Comparison of ENCODE assay signal across 23 cellular contexts in the genomic region with DNA sequence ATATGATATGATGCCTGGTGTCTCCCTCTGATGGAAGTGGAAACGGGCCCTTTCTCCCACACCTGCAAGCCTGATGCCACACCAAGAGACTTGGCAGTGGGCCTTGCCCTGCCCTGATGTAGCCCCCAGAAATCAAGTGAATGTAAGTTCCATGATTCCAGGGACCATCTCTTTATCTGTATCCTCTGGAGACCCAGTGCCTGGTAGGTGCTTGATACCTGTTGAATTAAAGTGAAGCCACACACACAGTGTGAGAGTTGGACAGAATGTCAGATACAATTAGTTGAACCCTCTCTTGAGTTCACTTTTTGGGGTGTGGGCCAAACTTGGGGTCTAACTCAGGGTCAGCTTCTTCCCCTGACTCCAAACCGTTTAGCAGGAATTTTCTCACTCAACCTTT. TPM values are rescaled to one million over a fixed set of nuclear protein-coding genes. Genes with fewer than 3 reads are reported as not detected.
A peak's percentile ranks its signal among the peaks of the same experiment; 100 is the strongest.
DNase-seq lines count a peak whose midpoint lies in the region; ATAC-seq, FAIRE-seq and TF ChIP-seq lines count a peak whose summit lies in the region.
"Had no signal": no experiment of that assay in that cellular context is flagged by ENCODE, and none has a peak within 500 bp of the region (broad histone marks: within the 10 kb centered on the region; RNA-seq: fewer than 3 reads in every experiment).

No MANE protein-coding gene starts in this region.

- no peak overlapping the region for H3K4me2 ChIP-seq in PC-3 (ENCODE audit: low read length)
- H3K4me2 ChIP-seq: GM23338 had no signal

- BruUV-seq in PC-3 (replicated peaks; lab: Mats Ljungman, UMichigan): no TSS peak

- H3K27ac Mint-ChIP-seq in activated CD4-positive, alpha-beta T cell treated with anti-CD3 and anti-CD28 coated beads, Interleukin-2, amount 10 ng/mL, durations not matched to agents 24 days and 14 days: peak overlapping the region; percentile 82
- H3K27ac Mint-ChIP-seq in activated CD8-positive, alpha-beta T cell treated with anti-CD3 and anti-CD28 coated beads, Interleukin-2, amount 10 ng/mL, durations not matched to agents 7 days and 5 days: peak overlapping the region; percentile 79
- peak overlapping the region; percentile 63 to 82 (median 69) for H3K27ac Mint-ChIP-seq in naive thymus-derived CD4-positive, alpha-beta T cell
- H3K27ac Mint-ChIP-seq: nephron progenitor cell had no signal

- H3K9me2 ChIP-seq in PC-3 (replicated peaks; ENCODE audit: low read length): no peaks in the 10 kb centered on the region

- peak overlapping the region; percentile 39 for H3K27ac ChIP-seq in naive thymus-derived CD4-positive, alpha-beta T cell (ENCODE audit: low read depth, low read length)
- no peak overlapping the region for H3K27ac ChIP-seq in PC-3 (ENCODE audit: low read length)
- H3K27ac ChIP-seq: brain microvascular endothelial cell, dorsolateral prefrontal cortex, esophagus muscularis mucosa had no signal

- H3K36me3 ChIP-seq in naive thymus-derived CD4-positive, alpha-beta T cell (ENCODE audit: control insufficient read depth in 2 of 3, insufficient read depth in 3 of 3, low read length in 3 of 3): no peaks in the 10 kb centered on the region
- peaks cover 8% of the 10 kb centered on the region; the same call in 1 of the 2 replicates for H3K36me3 ChIP-seq in PC-3 (ENCODE audit: low read depth, low read length)

- no peak for DNase-seq in activated CD4-positive, alpha-beta T cell treated with anti-CD3 and anti-CD28 coated beads, Interleukin-2, amount 10 ng/mL, durations not matched to agents 24 days and 14 days
- DNase-seq in activated CD4-positive, alpha-beta T cell treated with anti-CD3 and anti-CD28 coated beads for 1 hour: no peak
- DNase-seq in GM19239 (ENCODE audit: insufficient read length, low spot score) (no peak), NCI-H774 (lab: John Stamatoyannopoulos, UW) (no peak), NCI-H446 (lab: John Stamatoyannopoulos, UW) (no peak), PC-3 (no peak)
- no peak for DNase-seq in activated CD8-positive, alpha-beta T cell treated with anti-CD3 and anti-CD28 coated beads, Interleukin-2, amount 10 ng/mL, durations not matched to agents 7 days and 5 days
- no peak for DNase-seq in naive thymus-derived CD4-positive, alpha-beta T cell
- DNase-seq: activated CD4-positive, alpha-beta T cell treated with anti-CD3 and anti-CD28 coated beads, Interleukin-2, amount 50 U/mL, for 1 hour; activated effector memory CD4-positive, alpha-beta T cell treated with anti-CD3 and anti-CD28 coated beads, Interleukin-2, amount 50 U/mL, for 16 hours; brain microvascular endothelial cell; dorsolateral prefrontal cortex; EL; immature natural killer cell; NCI-H1436; nephron progenitor cell; stimulated activated naive CD4-positive, alpha-beta T cell treated with Interleukin-2 at 50 U/mL for 16 hours; T1000 had no signal

- peaks cover 3% of the 10 kb centered on the region for H3F3A ChIP-seq in PC-3 (ENCODE audit: low read length, unreplicated experiment)

- no peak overlapping the region for H2AFZ ChIP-seq in PC-3 (ENCODE audit: low read length)
- H2AFZ ChIP-seq: GM23338 had no signal

- H3K36me3 Mint-ChIP-seq in activated CD4-positive, alpha-beta T cell treated with anti-CD3 and anti-CD28 coated beads, Interleukin-2, amount 10 ng/mL, durations not matched to agents 24 days and 14 days (ENCODE audit: low read depth): peaks cover 26% of the 10 kb centered on the region
- peaks cover 24% of the 10 kb centered on the region for H3K36me3 Mint-ChIP-seq in activated CD8-positive, alpha-beta T cell treated with anti-CD3 and anti-CD28 coated beads, Interleukin-2, amount 10 ng/mL, durations not matched to agents 7 days and 5 days (ENCODE audit: low read depth)
- H3K36me3 Mint-ChIP-seq in naive thymus-derived CD4-positive, alpha-beta T cell: peaks cover 0 to 14% (median 0%) of the 10 kb centered on the region in 5 donors
- H3K36me3 Mint-ChIP-seq: immature natural killer cell had no signal

- no peaks in the 10 kb centered on the region for H3K27me3 ChIP-seq in naive thymus-derived CD4-positive, alpha-beta T cell (ENCODE audit: control insufficient read depth in 2 of 2, insufficient read depth in 2 of 2, low read length in 2 of 2)
- H3K27me3 ChIP-seq in PC-3 (ENCODE audit: low read length): no peaks in the 10 kb centered on the region
- H3K27me3 ChIP-seq: brain microvascular endothelial cell, dorsolateral prefrontal cortex had no signal

- POLR2A ChIA-PET in activated CD8-positive, alpha-beta T cell treated with anti-CD3 and anti-CD28 coated beads, Interleukin-2, amount 10 ng/mL, durations not matched to agents 7 days and 5 days (lab: Charles Lee): interaction anchor here (0.8 to 10.6 kb wide), 4 partner anchors 34 to 171 kb away, joined by 3 to 82 read pairs (median 38); a partner anchor contains a TSS
- POLR2A ChIA-PET in naive thymus-derived CD4-positive, alpha-beta T cell (lab: Charles Lee): interaction anchor here (1.7 to 7.1 kb wide), 2 partner anchors 9 to 79 kb away, joined by 6 to 47 read pairs; a partner anchor contains a TSS
- POLR2A ChIA-PET in PC-3 (lab: Charles Lee; ENCODE audit: unreplicated experiment): no interaction called here

- H3K4me1 ChIP-seq in naive thymus-derived CD4-positive, alpha-beta T cell (ENCODE audit: control insufficient read depth in 2 of 2, insufficient read depth in 2 of 2, low read length in 2 of 2): peaks cover 27 to 31% of the 10 kb centered on the region in 2 donors
- H3K4me1 ChIP-seq in PC-3 (ENCODE audit: insufficient read depth, low read length): peaks cover 18% of the 10 kb centered on the region

- no peaks in the 10 kb centered on the region for H3K9me3 Mint-ChIP-seq in activated CD4-positive, alpha-beta T cell treated with anti-CD3 and anti-CD28 coated beads, Interleukin-2, amount 10 ng/mL, durations not matched to agents 24 days and 14 days
- no peaks in the 10 kb centered on the region for H3K9me3 Mint-ChIP-seq in activated CD8-positive, alpha-beta T cell treated with anti-CD3 and anti-CD28 coated beads, Interleukin-2, amount 10 ng/mL, durations not matched to agents 7 days and 5 days (ENCODE audit: insufficient read depth)
- H3K9me3 Mint-ChIP-seq in naive thymus-derived CD4-positive, alpha-beta T cell: no peaks in the 10 kb centered on the region
- H3K9me3 Mint-ChIP-seq: GM23338, immature natural killer cell, nephron progenitor cell had no signal

- H3K9ac ChIP-seq in PC-3 (ENCODE audit: low read length): no peak overlapping the region

- peak; percentile 4 for FAIRE-seq in GM19239 (lab: Jason Lieb, UNC)
- FAIRE-seq: A204.1, urothelium cell line had no signal

- TF ChIP-seq CTCF in PC-3 (conservative IDR thresholded peaks at IDR 0.05; ENCODE audit: low read depth, low read length): no peak

- no peaks in the 10 kb centered on the region for H3K27me3 Mint-ChIP-seq in activated CD4-positive, alpha-beta T cell treated with anti-CD3 and anti-CD28 coated beads, Interleukin-2, amount 10 ng/mL, durations not matched to agents 24 days and 14 days
- H3K27me3 Mint-ChIP-seq in activated CD8-positive, alpha-beta T cell treated with anti-CD3 and anti-CD28 coated beads, Interleukin-2, amount 10 ng/mL, durations not matched to agents 7 days and 5 days (ENCODE audit: low read depth): no peaks in the 10 kb centered on the region
- no peaks in the 10 kb centered on the region for H3K27me3 Mint-ChIP-seq in naive thymus-derived CD4-positive, alpha-beta T cell

- H3K79me2 ChIP-seq in PC-3 (ENCODE audit: low read length): peaks cover 23% of the 10 kb centered on the region

- no peak for ATAC-seq in activated CD8-positive, alpha-beta T cell treated with anti-CD3 and anti-CD28 coated beads, Interleukin-2, amount 10 ng/mL, durations not matched to agents 7 days and 5 days
- ATAC-seq in naive thymus-derived CD4-positive, alpha-beta T cell: no peak
- ATAC-seq in PC-3: no peak
- ATAC-seq: GM23338, Right ventricle myocardium inferior had no signal

- CTCF ChIA-PET in activated CD8-positive, alpha-beta T cell treated with anti-CD3 and anti-CD28 coated beads, Interleukin-2, amount 10 ng/mL, durations not matched to agents 7 days and 5 days (lab: Charles Lee): interaction anchor here (1.2 to 3.0 kb wide), 4 partner anchors 10 to 107 kb away, joined by 4 to 14 read pairs (median 8); a partner anchor contains a TSS
- CTCF ChIA-PET in naive thymus-derived CD4-positive, alpha-beta T cell (lab: Charles Lee): interaction anchor here (1.6 kb wide), 1 partner anchor 11 kb away, joined by 3 read pairs; no protein-coding TSS in a partner anchor
- CTCF ChIA-PET in PC-3 (lab: Charles Lee): no interaction called here

- no peak overlapping the region for H3K4me3 ChIP-seq in naive thymus-derived CD4-positive, alpha-beta T cell (ENCODE audit: low read length)
- H3K4me3 ChIP-seq in PC-3 (ENCODE audit: low read length): no peak overlapping the region
- H3K4me3 ChIP-seq: dorsolateral prefrontal cortex, esophagus muscularis mucosa, GM23338 had no signal

- peak overlapping the region; percentile 65 for H3K4me3 Mint-ChIP-seq in activated CD4-positive, alpha-beta T cell treated with anti-CD3 and anti-CD28 coated beads, Interleukin-2, amount 10 ng/mL, durations not matched to agents 24 days and 14 days
- H3K4me3 Mint-ChIP-seq in activated CD8-positive, alpha-beta T cell treated with anti-CD3 and anti-CD28 coated beads, Interleukin-2, amount 10 ng/mL, durations not matched to agents 7 days and 5 days: no peak overlapping the region
- H3K4me3 Mint-ChIP-seq in naive thymus-derived CD4-positive, alpha-beta T cell: peak overlapping the region in 9 of 10 donors; percentile 7 to 67 (median 48)
- H3K4me3 Mint-ChIP-seq: GM23338, immature natural killer cell, nephron progenitor cell had no signal

- H3K9me3 ChIP-seq in naive thymus-derived CD4-positive, alpha-beta T cell (ENCODE audit: control insufficient read depth in 2 of 3, low read length in 3 of 3): no peaks in the 10 kb centered on the region
- H3K9me3 ChIP-seq in PC-3 (ENCODE audit: low read length): no peaks in the 10 kb centered on the region
- H3K9me3 ChIP-seq: esophagus muscularis mucosa had no signal

- intact Hi-C loops in activated CD4-positive, alpha-beta T cell treated with anti-CD3 and anti-CD28 coated beads, Interleukin-2, amount 10 ng/mL, durations not matched to agents 24 days and 14 days (cut with micrococcal nuclease): loop anchor here (1.0 to 2.0 kb wide), 2 partner anchors 109 to 115 kb away; no protein-coding TSS in a partner anchor
- intact Hi-C loops in naive thymus-derived CD4-positive, alpha-beta T cell (cut with micrococcal nuclease): no loop called here
- intact Hi-C loops in PC-3 (cut with micrococcal nuclease): no loop called here

- peaks cover 55% of the 10 kb centered on the region for H3K4me1 Mint-ChIP-seq in activated CD4-positive, alpha-beta T cell treated with anti-CD3 and anti-CD28 coated beads, Interleukin-2, amount 10 ng/mL, durations not matched to agents 24 days and 14 days
- peaks cover 59% of the 10 kb centered on the region for H3K4me1 Mint-ChIP-seq in activated CD8-positive, alpha-beta T cell treated with anti-CD3 and anti-CD28 coated beads, Interleukin-2, amount 10 ng/mL, durations not matched to agents 7 days and 5 days (ENCODE audit: low read depth)
- H3K4me1 Mint-ChIP-seq in naive thymus-derived CD4-positive, alpha-beta T cell: peaks cover 43 to 59% (median 55%) of the 10 kb centered on the region in 7 donors

- no peaks in the 10 kb centered on the region for H4K20me1 ChIP-seq in PC-3 (ENCODE audit: low read length)

RNA-seq across cellular contexts. Expression of a gene that starts 4.8 kb away (rescaled TPM):
- 82.0 and 83.3 TPM in 2 replicates for total RNA-seq in activated CD4-positive, alpha-beta T cell treated with anti-CD3 and anti-CD28 coated beads, Interleukin-2, amount 10 ng/mL, durations not matched to agents 24 days and 14 days
- total RNA-seq in activated CD8-positive, alpha-beta T cell treated with anti-CD3 and anti-CD28 coated beads, Interleukin-2, amount 10 ng/mL, durations not matched to agents 7 days and 5 days: 10 to 100 TPM; 61.0 to 64.6 TPM
- 10 to 100 TPM; 45.8 to 77.3 (median 59.3) TPM for total RNA-seq in naive thymus-derived CD4-positive, alpha-beta T cell
- 10 to 100 TPM; 14.5 to 21.0 TPM for polyA plus RNA-seq in naive thymus-derived CD4-positive, alpha-beta T cell
- 52.8 and 64.1 TPM in 2 replicates for total RNA-seq in PC-3 (2014; rRNA removed)
